Comparison of ENCODE assay signal across 1 cellular context in the genomic region with DNA sequence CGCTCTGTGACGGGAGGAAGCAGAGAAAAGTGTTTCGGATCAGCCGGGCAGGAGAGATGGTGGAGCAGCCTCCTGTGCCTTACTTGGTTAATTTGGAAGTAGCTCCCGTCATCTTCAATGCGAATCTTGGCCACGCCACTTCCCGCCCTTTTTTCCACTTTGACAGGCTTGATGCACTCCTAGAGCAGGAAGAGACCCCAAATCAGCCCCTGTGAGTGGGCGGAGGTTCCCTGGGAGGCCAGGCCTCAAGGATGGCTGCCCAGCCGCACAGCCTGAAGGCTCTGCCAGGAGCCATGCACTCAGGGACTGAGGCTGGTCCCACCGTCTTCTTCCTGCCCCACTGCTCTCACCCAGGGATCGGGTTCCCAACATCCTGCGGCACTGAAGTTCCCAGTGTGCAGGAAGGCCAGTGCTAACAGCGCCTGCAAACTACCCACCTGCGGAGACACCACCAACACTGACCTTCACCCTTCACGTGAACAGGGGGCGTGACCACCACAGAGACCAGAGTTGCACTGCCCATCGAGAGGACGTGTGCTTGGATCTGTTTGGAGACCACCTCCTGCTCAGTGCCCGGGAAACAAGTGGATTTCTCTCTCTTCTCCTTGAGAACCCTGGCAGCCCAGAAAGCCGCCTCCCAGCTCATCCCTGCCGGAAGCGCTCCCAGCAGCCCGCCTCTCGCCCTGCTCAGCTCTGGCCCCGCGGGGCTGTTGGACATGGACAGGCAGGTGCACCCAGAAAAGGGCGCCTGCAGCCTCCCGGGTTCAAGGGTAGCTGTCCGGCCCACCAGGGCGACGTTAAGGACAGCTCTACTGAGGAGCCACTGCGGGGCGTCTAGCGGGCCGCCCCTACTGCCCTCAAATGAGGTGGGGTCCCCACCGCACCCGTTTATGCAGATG.
A peak's percentile ranks its signal among the peaks of the same experiment; 100 is the strongest.
TF ChIP-seq lines count a peak whose summit lies in the region.

No MANE protein-coding gene starts in this region.

TF ChIP-seq in HEK293, 187 proteins besides CTCF, POLR2A, EP300 and RAD21 (continued from another document):
- TF ChIP-seq, protein P1, sequence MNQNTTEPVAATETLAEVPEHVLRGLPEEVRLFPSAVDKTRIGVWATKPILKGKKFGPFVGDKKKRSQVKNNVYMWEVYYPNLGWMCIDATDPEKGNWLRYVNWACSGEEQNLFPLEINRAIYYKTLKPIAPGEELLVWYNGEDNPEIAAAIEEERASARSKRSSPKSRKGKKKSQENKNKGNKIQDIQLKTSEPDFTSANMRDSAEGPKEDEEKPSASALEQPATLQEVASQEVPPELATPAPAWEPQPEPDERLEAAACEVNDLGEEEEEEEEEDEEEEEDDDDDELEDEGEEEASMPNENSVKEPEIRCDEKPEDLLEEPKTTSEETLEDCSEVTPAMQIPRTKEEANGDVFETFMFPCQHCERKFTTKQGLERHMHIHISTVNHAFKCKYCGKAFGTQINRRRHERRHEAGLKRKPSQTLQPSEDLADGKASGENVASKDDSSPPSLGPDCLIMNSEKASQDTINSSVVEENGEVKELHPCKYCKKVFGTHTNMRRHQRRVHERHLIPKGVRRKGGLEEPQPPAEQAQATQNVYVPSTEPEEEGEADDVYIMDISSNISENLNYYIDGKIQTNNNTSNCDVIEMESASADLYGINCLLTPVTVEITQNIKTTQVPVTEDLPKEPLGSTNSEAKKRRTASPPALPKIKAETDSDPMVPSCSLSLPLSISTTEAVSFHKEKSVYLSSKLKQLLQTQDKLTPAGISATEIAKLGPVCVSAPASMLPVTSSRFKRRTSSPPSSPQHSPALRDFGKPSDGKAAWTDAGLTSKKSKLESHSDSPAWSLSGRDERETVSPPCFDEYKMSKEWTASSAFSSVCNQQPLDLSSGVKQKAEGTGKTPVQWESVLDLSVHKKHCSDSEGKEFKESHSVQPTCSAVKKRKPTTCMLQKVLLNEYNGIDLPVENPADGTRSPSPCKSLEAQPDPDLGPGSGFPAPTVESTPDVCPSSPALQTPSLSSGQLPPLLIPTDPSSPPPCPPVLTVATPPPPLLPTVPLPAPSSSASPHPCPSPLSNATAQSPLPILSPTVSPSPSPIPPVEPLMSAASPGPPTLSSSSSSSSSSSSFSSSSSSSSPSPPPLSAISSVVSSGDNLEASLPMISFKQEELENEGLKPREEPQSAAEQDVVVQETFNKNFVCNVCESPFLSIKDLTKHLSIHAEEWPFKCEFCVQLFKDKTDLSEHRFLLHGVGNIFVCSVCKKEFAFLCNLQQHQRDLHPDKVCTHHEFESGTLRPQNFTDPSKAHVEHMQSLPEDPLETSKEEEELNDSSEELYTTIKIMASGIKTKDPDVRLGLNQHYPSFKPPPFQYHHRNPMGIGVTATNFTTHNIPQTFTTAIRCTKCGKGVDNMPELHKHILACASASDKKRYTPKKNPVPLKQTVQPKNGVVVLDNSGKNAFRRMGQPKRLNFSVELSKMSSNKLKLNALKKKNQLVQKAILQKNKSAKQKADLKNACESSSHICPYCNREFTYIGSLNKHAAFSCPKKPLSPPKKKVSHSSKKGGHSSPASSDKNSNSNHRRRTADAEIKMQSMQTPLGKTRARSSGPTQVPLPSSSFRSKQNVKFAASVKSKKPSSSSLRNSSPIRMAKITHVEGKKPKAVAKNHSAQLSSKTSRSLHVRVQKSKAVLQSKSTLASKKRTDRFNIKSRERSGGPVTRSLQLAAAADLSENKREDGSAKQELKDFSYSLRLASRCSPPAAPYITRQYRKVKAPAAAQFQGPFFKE (tag by site-specific recombination; IDR thresholded peaks at IDR 0.05; ENCODE audit: borderline replicate concordance): 0 out of 2 replicates have a peak, but pooled peaks have one; percentile 45
- TF ChIP-seq ZNF335 (tag by site-specific recombination; conservative IDR thresholded peaks at IDR 0.05): 0 out of 2 replicates have a peak, but pooled peaks have one; percentile 41
- TF ChIP-seq ZIC2 (tag by site-specific recombination; IDR thresholded peaks at IDR 0.05): peak; percentile 49; the same call in 1 of the 2 replicates
- no peak for TF ChIP-seq ZSCAN30 (tag by site-specific recombination; IDR thresholded peaks at IDR 0.05)
- no peak for TF ChIP-seq EGR2 (tag by site-specific recombination; IDR thresholded peaks at IDR 0.05; ENCODE audit: low read depth)
- peak; percentile 19; the same call in 1 of the 2 replicates for TF ChIP-seq ZBTB48 (tag by site-specific recombination; IDR thresholded peaks at IDR 0.05)
- TF ChIP-seq ZNF10 (tag by site-specific recombination; IDR thresholded peaks at IDR 0.05): no peak
- peak; percentile 78 for TF ChIP-seq SCRT2 (tag by site-specific recombination; IDR thresholded peaks at IDR 0.05)
- TF ChIP-seq ZNF362 (tag by site-specific recombination; IDR thresholded peaks at IDR 0.05): no peak
